In genomic region chr19:2221918-2222317, GRCh38 we compare ENCODE assay signal across 1 cellular context.
TF ChIP-seq lines count a peak whose summit lies in the region.

No MANE protein-coding gene starts in this region.

TF ChIP-seq in HepG2, 621 proteins besides CTCF, POLR2A, EP300 and RAD21:
- TF ChIP-seq TGIF2 (CRISPR knock-in tag; IDR thresholded peaks at IDR 0.05) (no peak), ZNF766 (CRISPR knock-in tag; IDR thresholded peaks at IDR 0.05; ENCODE audit: borderline replicate concordance) (no peak), ZNF263 (CRISPR knock-in tag; IDR thresholded peaks at IDR 0.05) (peak; percentile 46; the same call in 1 of the 2 replicates), KDM5B (CRISPR knock-in tag; IDR thresholded peaks at IDR 0.05; ENCODE audit: borderline replicate concordance) (no peak), LRRFIP1 (CRISPR knock-in tag; conservative IDR thresholded peaks at IDR 0.05) (no peak), ETV6 (CRISPR knock-in tag; conservative IDR thresholded peaks at IDR 0.05) (no peak), ZNF83 (CRISPR knock-in tag; IDR thresholded peaks at IDR 0.05; ENCODE audit: borderline replicate concordance) (no peak), GABPA (IDR thresholded peaks at IDR 0.05; ENCODE audit: low read depth, low read length) (no peak), GABPA (CRISPR knock-in tag; IDR thresholded peaks at IDR 0.05; ENCODE audit: low read depth) (no peak), ZNF142 (CRISPR knock-in tag; IDR thresholded peaks at IDR 0.05) (no peak), MAFK (conservative IDR thresholded peaks at IDR 0.05 in 1 of 2, IDR thresholded peaks at IDR 0.05 in 1 of 2; ENCODE audit: low read length in 2 of 2) (no peak), ZNF678 (CRISPR knock-in tag; IDR thresholded peaks at IDR 0.05) (no peak), ZBTB33 (CRISPR knock-in tag; IDR thresholded peaks at IDR 0.05) (peak; percentile 48; the same call in 1 of the 2 replicates), ZNF44 (CRISPR knock-in tag; IDR thresholded peaks at IDR 0.05) (no peak), HNRNPUL1 (IDR thresholded peaks at IDR 0.05; ENCODE audit: low read depth, low read length) (no peak), U2AF2 (IDR thresholded peaks at IDR 0.05; ENCODE audit: low read depth, low read length) (no peak), ZIK1 (CRISPR knock-in tag; IDR thresholded peaks at IDR 0.05; ENCODE audit: borderline replicate concordance, low read depth) (no peak), NR2C2 (CRISPR knock-in tag; IDR thresholded peaks at IDR 0.05; ENCODE audit: borderline replicate concordance) (no peak), MLXIP (CRISPR knock-in tag; IDR thresholded peaks at IDR 0.05; ENCODE audit: borderline replicate concordance) (no peak), ZNF350 (CRISPR knock-in tag; IDR thresholded peaks at IDR 0.05; ENCODE audit: borderline replicate concordance, low read depth) (no peak), STAG1 (CRISPR knock-in tag; IDR thresholded peaks at IDR 0.05) (peak; percentile 42), MYNN (CRISPR knock-in tag; IDR thresholded peaks at IDR 0.05; ENCODE audit: low read depth) (no peak), ZNF556 (CRISPR knock-in tag; IDR thresholded peaks at IDR 0.05; ENCODE audit: borderline replicate concordance) (no peak), ARID5B (CRISPR knock-in tag; IDR thresholded peaks at IDR 0.05) (no peak), ONECUT2 (CRISPR knock-in tag; IDR thresholded peaks at IDR 0.05) (no peak)
